ENCODE assay signal across 17 cellular contexts in genomic region chr11:101008961-101009684, GRCh38.
"Had no signal": no experiment of that assay in that cellular context is flagged by ENCODE, and none has a peak within 500 bp of the region (broad histone marks: within the 10 kb centered on the region; RNA-seq: fewer than 3 reads in every experiment).

No MANE protein-coding gene starts in this region.

- H3K36me3 Mint-ChIP-seq: activated naive CD8-positive, alpha-beta T cell treated with anti-CD3 and anti-CD28 coated beads, Interleukin-2, amount 10 ng/mL, durations not matched to agents 7 days and 5 days; natural killer cell treated with Interleukin-12 subunit alpha and Interleukin-12 subunit beta and Interleukin-15 and Interleukin-18, amount 100 ng/mL, for 72 hours; stimulated activated effector memory CD8-positive, alpha-beta T cell treated with anti-CD3 and anti-CD28 coated beads, Interleukin-12 subunit alpha, Interleukin-12 subunit beta, amount 100 ng/mL, for 72 hours had no signal

- H3K36me3 ChIP-seq: brain microvascular endothelial cell, left lung, thyroid gland, uterus had no signal

- H3K27me3 Mint-ChIP-seq: activated naive CD8-positive, alpha-beta T cell treated with anti-CD3 and anti-CD28 coated beads, Interleukin-2, amount 10 ng/mL, durations not matched to agents 7 days and 5 days; central memory CD8-positive, alpha-beta T cell; natural killer cell treated with Interleukin-12 subunit alpha and Interleukin-12 subunit beta and Interleukin-15 and Interleukin-18, amount 100 ng/mL, for 72 hours had no signal

- ATAC-seq: activated CD4-positive, CD25-positive, alpha-beta regulatory T cell treated with anti-CD3 and anti-CD28 coated beads, Interleukin-2, amount 50 U/mL, for 24 hours; left lung; natural killer cell treated with Interleukin-12 subunit alpha and Interleukin-12 subunit beta and Interleukin-15 and Interleukin-18, amount 100 ng/mL, for 72 hours; stimulated activated effector memory CD8-positive, alpha-beta T cell treated with anti-CD3 and anti-CD28 coated beads, Interleukin-12 subunit alpha, Interleukin-12 subunit beta, amount 100 ng/mL, for 72 hours had no signal

- H3K4me1 Mint-ChIP-seq: activated naive CD8-positive, alpha-beta T cell treated with anti-CD3 and anti-CD28 coated beads, Interleukin-2, amount 10 ng/mL, durations not matched to agents 7 days and 5 days; central memory CD8-positive, alpha-beta T cell; stimulated activated effector memory CD8-positive, alpha-beta T cell treated with anti-CD3 and anti-CD28 coated beads, Interleukin-12 subunit alpha, Interleukin-12 subunit beta, amount 100 ng/mL, for 72 hours had no signal

- H3K27me3 ChIP-seq: brain microvascular endothelial cell, left lung, thyroid gland, uterus had no signal

- H3K27ac ChIP-seq: brain microvascular endothelial cell, left lung, thyroid gland, uterus had no signal

- H3K4me3 Mint-ChIP-seq: activated naive CD8-positive, alpha-beta T cell treated with anti-CD3 and anti-CD28 coated beads, Interleukin-2, amount 10 ng/mL, durations not matched to agents 7 days and 5 days; central memory CD8-positive, alpha-beta T cell; natural killer cell treated with Interleukin-12 subunit alpha and Interleukin-12 subunit beta and Interleukin-15 and Interleukin-18, amount 100 ng/mL, for 72 hours; stimulated activated effector memory CD8-positive, alpha-beta T cell treated with anti-CD3 and anti-CD28 coated beads, Interleukin-12 subunit alpha, Interleukin-12 subunit beta, amount 100 ng/mL, for 72 hours had no signal

- H3K9me3 ChIP-seq: thyroid gland, uterus had no signal

- H3K4me3 ChIP-seq: left lung, thyroid gland, uterus had no signal

- H3K9me3 Mint-ChIP-seq: activated naive CD8-positive, alpha-beta T cell treated with anti-CD3 and anti-CD28 coated beads, Interleukin-2, amount 10 ng/mL, durations not matched to agents 7 days and 5 days had no signal

- H3K4me1 ChIP-seq: left lung, thyroid gland, uterus had no signal

- H3K27ac Mint-ChIP-seq: activated naive CD8-positive, alpha-beta T cell treated with anti-CD3 and anti-CD28 coated beads, Interleukin-2, amount 10 ng/mL, durations not matched to agents 7 days and 5 days; natural killer cell treated with Interleukin-12 subunit alpha and Interleukin-12 subunit beta and Interleukin-15 and Interleukin-18, amount 100 ng/mL, for 72 hours; stimulated activated effector memory CD8-positive, alpha-beta T cell treated with anti-CD3 and anti-CD28 coated beads, Interleukin-12 subunit alpha, Interleukin-12 subunit beta, amount 100 ng/mL, for 72 hours had no signal

- DNase-seq: activated naive CD4-positive, alpha-beta T cell; activated naive CD8-positive, alpha-beta T cell treated with anti-CD3 and anti-CD28 coated beads, Interleukin-2, amount 10 ng/mL, durations not matched to agents 7 days and 5 days; activated T-cell treated with anti-CD3 and anti-CD28 coated beads for 4 hours; brain microvascular endothelial cell; cortex of kidney; effector CD4-positive, alpha-beta T cell; foreskin fibroblast; hippocampal formation; kidney; left lung; retina; thyroid gland; uterus had no signal
